8 cellular contexts compared by ENCODE assay signal in genomic region chr1:119711804-119712341, GRCh38. TPM values are rescaled to one million over a fixed set of nuclear protein-coding genes. Genes with fewer than 3 reads are reported as not detected.
DNase-seq lines count a peak whose midpoint lies in the region; ATAC-seq and TF ChIP-seq lines count a peak whose summit lies in the region.

PHGDH (plus strand) TSS chr1:119711934; CDS start chr1:119712023, 89 bp downstream.

- H3K4me3 ChIP-seq in epithelial cell of esophagus (ENCODE audit: low read length) = peak within 1 kb of the TSS; percentile 88
- peak within 1 kb of the TSS; percentile 6 for H3K4me3 ChIP-seq in mucosa of descending colon

- DNase-seq in GM13977 (ENCODE audit: low spot score) (peak; percentile 74), NCI-H446 (lab: John Stamatoyannopoulos, UW) (peak; percentile 65 to 88), epithelial cell of esophagus (ENCODE audit: low read depth) (peak; percentile 90), mucosa of descending colon (peak; percentile 41 to 67 (median 45))
- DNase-seq in activated CD8-positive, alpha-beta memory T cell treated with anti-CD3 and anti-CD28 coated beads for 24 hours = peak; percentile 85
- DNase-seq in stimulated activated CD8-positive, alpha-beta memory T cell treated with anti-CD3 and anti-CD28 coated beads, Interleukin-7, amount 100 ng/mL, for 48 hours (ENCODE audit: extremely low read depth in 1 of 2, low read depth in 1 of 2) = peak; percentile 49 to 66

- TF ChIP-seq CTCF in 22Rv1 (IDR thresholded peaks at IDR 0.05) (no peak), GM13977 (IDR thresholded peaks at IDR 0.05; ENCODE audit: extremely low read depth, insufficient read depth, missing control alignments) (no peak), epithelial cell of esophagus (IDR thresholded peaks at IDR 0.05; ENCODE audit: insufficient read depth, low read depth, low read length, missing control alignments) (no peak), mucosa of descending colon (IDR thresholded peaks at IDR 0.05) (no peak)

- ATAC-seq in HG03103 (IDR thresholded peaks at IDR 0.05; ENCODE audit: low read depth, unreplicated experiment) (peak; percentile 57), mucosa of descending colon (peak; percentile 91)

- in situ Hi-C loops in GM13977 (cut with MboI; ENCODE audit: low pct_unique_long_range_greater_than_20kb, low sequenced_read_pairs, unreplicated experiment) = no loop called here

- H3K9me3 ChIP-seq in mucosa of descending colon = no peaks in the 10 kb centered on the region

- intact Hi-C loops in mucosa of descending colon (cut with DNase I, micrococcal nuclease) = no loop called here

- H3K36me3 ChIP-seq in mucosa of descending colon (ENCODE audit: low read depth) = no peaks in the 10 kb centered on the region

- peaks cover 12% of the 10 kb centered on the region for H3K4me1 ChIP-seq in mucosa of descending colon (ENCODE audit: low read depth)

- H3K27ac ChIP-seq in 22Rv1 = peak within 1 kb of the TSS; percentile 83

RNA-seq across cellular contexts. Expression of gene PHGDH, which starts in this region (rescaled TPM):
- 10 to 100 TPM in 2 of 3 donors, 1 to 10 TPM in 1; 3.3 to 32.9 (median 13.2) TPM for total RNA-seq in mucosa of descending colon

Comparison
In these comparisons a context has a peak if more than half of its experiments do, and no peak if none do; other contexts are left out.
1. Peak in every context shown above with its lines: DNase-seq, ATAC-seq, H3K4me3 ChIP-seq and H3K27ac ChIP-seq.